In the genomic region with DNA sequence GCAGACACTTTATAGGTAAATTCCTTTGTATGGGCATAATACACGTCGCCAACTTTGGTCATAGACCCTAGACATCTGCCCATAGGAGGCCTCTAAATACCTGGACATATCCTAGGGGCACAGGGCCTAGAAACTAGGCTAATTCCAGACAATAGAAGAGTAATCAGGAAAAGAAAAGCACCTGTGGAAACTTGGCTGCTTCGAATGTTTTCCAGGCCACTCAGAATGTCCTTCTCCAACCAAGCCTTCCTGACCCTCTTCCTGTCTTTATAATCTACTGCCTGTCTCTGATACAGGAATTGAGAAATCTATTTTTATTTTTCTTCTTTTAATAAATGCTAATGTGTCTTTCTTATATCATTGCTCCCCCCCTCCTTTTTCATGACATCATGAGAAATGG, we compare ENCODE assay signal across 26 cellular contexts.
A peak's percentile ranks its signal among the peaks of the same experiment; 100 is the strongest.
DNase-seq lines count a peak whose midpoint lies in the region; ATAC-seq and TF ChIP-seq lines count a peak whose summit lies in the region.
"Had no signal": no experiment of that assay in that cellular context is flagged by ENCODE, and none has a peak within 500 bp of the region (broad histone marks: within the 10 kb centered on the region; RNA-seq: fewer than 3 reads in every experiment).

No MANE protein-coding gene starts in this region.

- no peaks in the 10 kb centered on the region for H3K36me3 ChIP-seq in CD8-positive, alpha-beta T cell (ENCODE audit: insufficient read depth, low read length)
- no peaks in the 10 kb centered on the region for H3K36me3 ChIP-seq in esophagus muscularis mucosa
- H3K36me3 ChIP-seq: gastrocnemius medialis, Peyer's patch had no signal

- CTCF ChIA-PET in activated CD8-positive, alpha-beta T cell treated with anti-CD3 and anti-CD28 coated beads for 36 hours (lab: Charles Lee), result interaction anchor here (1.6 kb wide), 1 partner anchor 591 kb away, joined by 8 read pairs; no protein-coding TSS in a partner anchor
- CTCF ChIA-PET in activated CD8-positive, alpha-beta T cell treated with anti-CD3 and anti-CD28 coated beads, Interleukin-2, amount 10 ng/mL, durations not matched to agents 7 days and 5 days (lab: Charles Lee), result interaction anchor here (1.4 kb wide), 1 partner anchor 223 kb away, joined by 5 read pairs; no protein-coding TSS in a partner anchor
- CTCF ChIA-PET in CD8-positive, alpha-beta T cell (lab: Charles Lee), result interaction anchor here (1.6 to 3.9 kb wide), 4 partner anchors 223 to 717 kb away, joined by 5 to 28 read pairs (median 8); partner anchors contain the start of gene INPP4B

- no peak overlapping the region for H3K27ac ChIP-seq in CD8-positive, alpha-beta T cell (ENCODE audit: low read depth, low read length)
- H3K27ac ChIP-seq in esophagus muscularis mucosa (replicated peaks in 1 of 4), result peak overlapping the region in 1 of 4 donors; percentile 9
- H3K27ac ChIP-seq: Peyer's patch had no signal

- intact Hi-C loops in activated CD8-positive, alpha-beta T cell treated with anti-CD3 and anti-CD28 coated beads for 36 hours (cut with micrococcal nuclease), result loop anchor here (5.0 to 10.0 kb wide), 4 partner anchors 305 to 598 kb away; no protein-coding TSS in a partner anchor
- intact Hi-C loops in CD8-positive, alpha-beta T cell (cut with DNase I, micrococcal nuclease), result loop anchor here (5.0 to 10.0 kb wide), 5 partner anchors 223 to 1075 kb away; partner anchors contain the start of gene USP38 (in 1 of the 2)
- intact Hi-C loops in esophagus muscularis mucosa (cut with DNase I), result loop anchor here (5.0 to 10.0 kb wide), 3 partner anchors 585 to 955 kb away; partner anchors contain the start of gene INPP4B

- peaks cover 9% of the 10 kb centered on the region for H3K4me1 ChIP-seq in CD8-positive, alpha-beta T cell (ENCODE audit: insufficient read depth, low read length)
- peaks cover 20 to 41% (median 30%) of the 10 kb centered on the region in 4 donors for H3K4me1 ChIP-seq in esophagus muscularis mucosa
- H3K4me1 ChIP-seq: gastrocnemius medialis, Peyer's patch had no signal

- peak overlapping the region; percentile 27 for H3K27ac Mint-ChIP-seq in activated CD8-positive, alpha-beta T cell treated with anti-CD3 and anti-CD28 coated beads for 36 hours
- H3K27ac Mint-ChIP-seq in activated CD8-positive, alpha-beta T cell treated with anti-CD3 and anti-CD28 coated beads, Interleukin-2, amount 10 ng/mL, durations not matched to agents 7 days and 5 days, result no peak overlapping the region
- peak overlapping the region; percentile 86 for H3K27ac Mint-ChIP-seq in CD8-positive, alpha-beta T cell
- H3K27ac Mint-ChIP-seq in chondrocyte (ENCODE audit: unreplicated experiment), result peak overlapping the region; percentile 52
- H3K27ac Mint-ChIP-seq in naive thymus-derived CD8-positive, alpha-beta T cell, result peak overlapping the region in 7 of 10 donors; percentile 43 to 90 (median 75)
- H3K27ac Mint-ChIP-seq: dendritic cell treated with granulocyte-macrophage colony-stimulating factor and Interleukin-4, amounts not matched to agents 40 ng/mL and 50 ng/mL, for 4 days had no signal

- H3K4me3 Mint-ChIP-seq in activated CD8-positive, alpha-beta T cell treated with anti-CD3 and anti-CD28 coated beads for 36 hours, result no peak overlapping the region
- no peak overlapping the region for H3K4me3 Mint-ChIP-seq in activated CD8-positive, alpha-beta T cell treated with anti-CD3 and anti-CD28 coated beads, Interleukin-2, amount 10 ng/mL, durations not matched to agents 7 days and 5 days
- no peak overlapping the region for H3K4me3 Mint-ChIP-seq in CD8-positive, alpha-beta T cell
- no peak overlapping the region for H3K4me3 Mint-ChIP-seq in chondrocyte (ENCODE audit: unreplicated experiment)
- peak overlapping the region in 1 of 10 donors; percentile 16 for H3K4me3 Mint-ChIP-seq in naive thymus-derived CD8-positive, alpha-beta T cell
- H3K4me3 Mint-ChIP-seq: activated naive CD8-positive, alpha-beta T cell treated with anti-CD3 and anti-CD28 coated beads, Interleukin-2, amount 10 ng/mL, durations not matched to agents 7 days and 5 days; dendritic cell treated with granulocyte-macrophage colony-stimulating factor and Interleukin-4, amounts not matched to agents 40 ng/mL and 50 ng/mL, for 4 days; nephron had no signal

- no peak for TF ChIP-seq EP300 in esophagus muscularis mucosa (IDR thresholded peaks at IDR 0.05)

- no peak for TF ChIP-seq POLR2A in esophagus muscularis mucosa (IDR thresholded peaks at IDR 0.05; ENCODE audit: low read depth)

- H3K4me1 Mint-ChIP-seq in activated CD8-positive, alpha-beta T cell treated with anti-CD3 and anti-CD28 coated beads for 36 hours (ENCODE audit: low read depth), result peaks cover 25% of the 10 kb centered on the region
- H3K4me1 Mint-ChIP-seq in activated CD8-positive, alpha-beta T cell treated with anti-CD3 and anti-CD28 coated beads, Interleukin-2, amount 10 ng/mL, durations not matched to agents 7 days and 5 days (ENCODE audit: low read depth), result peaks cover 10% of the 10 kb centered on the region
- H3K4me1 Mint-ChIP-seq in CD8-positive, alpha-beta T cell (ENCODE audit: low read depth), result peaks cover 30% of the 10 kb centered on the region
- peaks cover 24% of the 10 kb centered on the region for H3K4me1 Mint-ChIP-seq in chondrocyte (ENCODE audit: low read depth)
- peaks cover 13 to 30% (median 22%) of the 10 kb centered on the region in 4 donors for H3K4me1 Mint-ChIP-seq in naive thymus-derived CD8-positive, alpha-beta T cell

- 88% methylated on average over 3 of the region's 3 CpGs for WGBS in esophagus muscularis mucosa

- DNase-seq in activated CD8-positive, alpha-beta T cell treated with anti-CD3 and anti-CD28 coated beads for 36 hours, result no peak
- DNase-seq in activated CD8-positive, alpha-beta T cell treated with anti-CD3 and anti-CD28 coated beads, Interleukin-2, amount 10 ng/mL, durations not matched to agents 7 days and 5 days, result no peak
- no peak for DNase-seq in CD8-positive, alpha-beta T cell
- DNase-seq in chondrocyte (ENCODE audit: low spot score) (no peak), esophagus muscularis mucosa (ENCODE audit: extremely low spot score) (no peak)
- DNase-seq in naive thymus-derived CD8-positive, alpha-beta T cell, result no peak
- no peak for DNase-seq in stimulated activated naive CD4-positive, alpha-beta T cell (lab: John Stamatoyannopoulos, UW)
- DNase-seq: activated naive CD8-positive, alpha-beta T cell treated with anti-CD3 and anti-CD28 coated beads, Interleukin-2, amount 10 ng/mL, durations not matched to agents 7 days and 5 days; activated T-cell treated with anti-CD3 and anti-CD28 coated beads, Interleukin-2, amount 50 U/mL, for 1 hour; AML-193; central memory CD4-positive, alpha-beta T cell; DMS153; gastrocnemius medialis; mucosa of descending colon; NCI-H1048; NCI-H446; NCI-H748 treated with DMSO at 0.1 percent for 48 hours; Peyer's patch; SHP77 treated with DMSO at 0.1 percent for 48 hours; stimulated activated CD4-positive, alpha-beta T cell treated with anti-CD3 and anti-CD28 coated beads, Interleukin-15, amount 100 ng/mL, for 24 hours; stimulated activated CD4-positive, alpha-beta T cell treated with anti-CD3 and anti-CD28 coated beads, Interleukin-4, amount 100 ng/mL, for 4 hours; substantia nigra; T-helper 9 cell had no signal

- no peak for ATAC-seq in activated CD8-positive, alpha-beta T cell treated with anti-CD3 and anti-CD28 coated beads for 36 hours
- ATAC-seq in activated CD8-positive, alpha-beta T cell treated with anti-CD3 and anti-CD28 coated beads, Interleukin-2, amount 10 ng/mL, durations not matched to agents 7 days and 5 days, result no peak
- ATAC-seq in CD8-positive, alpha-beta T cell, result no peak
- no peak for ATAC-seq in naive thymus-derived CD8-positive, alpha-beta T cell
- ATAC-seq in GM19035 (IDR thresholded peaks at IDR 0.05; ENCODE audit: unreplicated experiment), result no peak
- ATAC-seq: gastrocnemius medialis had no signal

- no peaks in the 10 kb centered on the region for H3K9me3 Mint-ChIP-seq in activated CD8-positive, alpha-beta T cell treated with anti-CD3 and anti-CD28 coated beads for 36 hours
- no peaks in the 10 kb centered on the region for H3K9me3 Mint-ChIP-seq in activated CD8-positive, alpha-beta T cell treated with anti-CD3 and anti-CD28 coated beads, Interleukin-2, amount 10 ng/mL, durations not matched to agents 7 days and 5 days (ENCODE audit: insufficient read depth)
- H3K9me3 Mint-ChIP-seq in CD8-positive, alpha-beta T cell, result no peaks in the 10 kb centered on the region
- H3K9me3 Mint-ChIP-seq in chondrocyte (ENCODE audit: low read depth), result no peaks in the 10 kb centered on the region
- H3K9me3 Mint-ChIP-seq in naive thymus-derived CD8-positive, alpha-beta T cell, result no peaks in the 10 kb centered on the region
- H3K9me3 Mint-ChIP-seq: activated naive CD8-positive, alpha-beta T cell treated with anti-CD3 and anti-CD28 coated beads, Interleukin-2, amount 10 ng/mL, durations not matched to agents 7 days and 5 days; dendritic cell treated with granulocyte-macrophage colony-stimulating factor and Interleukin-4, amounts not matched to agents 40 ng/mL and 50 ng/mL, for 4 days; nephron had no signal

- TF ChIP-seq CTCF in activated CD8-positive, alpha-beta T cell treated with anti-CD3 and anti-CD28 coated beads for 36 hours (IDR thresholded peaks at IDR 0.05), result no peak
- TF ChIP-seq CTCF in CD8-positive, alpha-beta T cell (IDR thresholded peaks at IDR 0.05), result no peak
- TF ChIP-seq CTCF in chondrocyte (IDR thresholded peaks at IDR 0.05) (no peak), esophagus muscularis mucosa (IDR thresholded peaks at IDR 0.05) (no peak)

- no peaks in the 10 kb centered on the region for H3K27me3 ChIP-seq in CD8-positive, alpha-beta T cell (ENCODE audit: insufficient read depth, low read length)
- H3K27me3 ChIP-seq in esophagus muscularis mucosa, result no peaks in the 10 kb centered on the region
- H3K27me3 ChIP-seq: gastrocnemius medialis, Peyer's patch had no signal

- no peaks in the 10 kb centered on the region for H3K27me3 Mint-ChIP-seq in activated CD8-positive, alpha-beta T cell treated with anti-CD3 and anti-CD28 coated beads for 36 hours
- no peaks in the 10 kb centered on the region for H3K27me3 Mint-ChIP-seq in activated CD8-positive, alpha-beta T cell treated with anti-CD3 and anti-CD28 coated beads, Interleukin-2, amount 10 ng/mL, durations not matched to agents 7 days and 5 days (ENCODE audit: low read depth)
- H3K27me3 Mint-ChIP-seq in CD8-positive, alpha-beta T cell (ENCODE audit: low read depth), result no peaks in the 10 kb centered on the region
- no peaks in the 10 kb centered on the region for H3K27me3 Mint-ChIP-seq in chondrocyte (ENCODE audit: low read depth)
- no peaks in the 10 kb centered on the region for H3K27me3 Mint-ChIP-seq in naive thymus-derived CD8-positive, alpha-beta T cell
- H3K27me3 Mint-ChIP-seq: activated naive CD8-positive, alpha-beta T cell treated with anti-CD3 and anti-CD28 coated beads, Interleukin-2, amount 10 ng/mL, durations not matched to agents 7 days and 5 days; dendritic cell treated with granulocyte-macrophage colony-stimulating factor and Interleukin-4, amounts not matched to agents 40 ng/mL and 50 ng/mL, for 4 days had no signal

- no peaks in the 10 kb centered on the region for H3K9me3 ChIP-seq in CD8-positive, alpha-beta T cell (ENCODE audit: low read length)
- H3K9me3 ChIP-seq in esophagus muscularis mucosa, result no peaks in the 10 kb centered on the region
- H3K9me3 ChIP-seq: gastrocnemius medialis, mucosa of descending colon, Peyer's patch had no signal

- POLR2A ChIA-PET in activated CD8-positive, alpha-beta T cell treated with anti-CD3 and anti-CD28 coated beads for 36 hours (lab: Charles Lee), result no interaction called here
- POLR2A ChIA-PET in activated CD8-positive, alpha-beta T cell treated with anti-CD3 and anti-CD28 coated beads, Interleukin-2, amount 10 ng/mL, durations not matched to agents 7 days and 5 days (lab: Charles Lee), result no interaction called here
- POLR2A ChIA-PET in CD8-positive, alpha-beta T cell (lab: Charles Lee), result no interaction called here
- POLR2A ChIA-PET in naive thymus-derived CD8-positive, alpha-beta T cell (lab: Charles Lee), result no interaction called here

- H3K36me3 Mint-ChIP-seq in activated CD8-positive, alpha-beta T cell treated with anti-CD3 and anti-CD28 coated beads for 36 hours (ENCODE audit: low read depth), result peaks cover under 1% of the 10 kb centered on the region
- H3K36me3 Mint-ChIP-seq in activated CD8-positive, alpha-beta T cell treated with anti-CD3 and anti-CD28 coated beads, Interleukin-2, amount 10 ng/mL, durations not matched to agents 7 days and 5 days (ENCODE audit: low read depth), result peaks cover 6% of the 10 kb centered on the region
- peaks cover 15% of the 10 kb centered on the region for H3K36me3 Mint-ChIP-seq in CD8-positive, alpha-beta T cell
- H3K36me3 Mint-ChIP-seq in chondrocyte (ENCODE audit: low read depth), result no peaks in the 10 kb centered on the region
- peaks cover under 1 to 19% (median 5%) of the 10 kb centered on the region in 3 donors for H3K36me3 Mint-ChIP-seq in naive thymus-derived CD8-positive, alpha-beta T cell
- H3K36me3 Mint-ChIP-seq: activated naive CD8-positive, alpha-beta T cell treated with anti-CD3 and anti-CD28 coated beads, Interleukin-2, amount 10 ng/mL, durations not matched to agents 7 days and 5 days had no signal

- no peak overlapping the region for H3K4me3 ChIP-seq in CD8-positive, alpha-beta T cell (ENCODE audit: low read depth, low read length)
- no peak overlapping the region for H3K4me3 ChIP-seq in esophagus muscularis mucosa
- H3K4me3 ChIP-seq: gastrocnemius medialis, mucosa of descending colon, Peyer's patch had no signal
